8 cellular contexts compared by ENCODE assay signal in the genomic region with DNA sequence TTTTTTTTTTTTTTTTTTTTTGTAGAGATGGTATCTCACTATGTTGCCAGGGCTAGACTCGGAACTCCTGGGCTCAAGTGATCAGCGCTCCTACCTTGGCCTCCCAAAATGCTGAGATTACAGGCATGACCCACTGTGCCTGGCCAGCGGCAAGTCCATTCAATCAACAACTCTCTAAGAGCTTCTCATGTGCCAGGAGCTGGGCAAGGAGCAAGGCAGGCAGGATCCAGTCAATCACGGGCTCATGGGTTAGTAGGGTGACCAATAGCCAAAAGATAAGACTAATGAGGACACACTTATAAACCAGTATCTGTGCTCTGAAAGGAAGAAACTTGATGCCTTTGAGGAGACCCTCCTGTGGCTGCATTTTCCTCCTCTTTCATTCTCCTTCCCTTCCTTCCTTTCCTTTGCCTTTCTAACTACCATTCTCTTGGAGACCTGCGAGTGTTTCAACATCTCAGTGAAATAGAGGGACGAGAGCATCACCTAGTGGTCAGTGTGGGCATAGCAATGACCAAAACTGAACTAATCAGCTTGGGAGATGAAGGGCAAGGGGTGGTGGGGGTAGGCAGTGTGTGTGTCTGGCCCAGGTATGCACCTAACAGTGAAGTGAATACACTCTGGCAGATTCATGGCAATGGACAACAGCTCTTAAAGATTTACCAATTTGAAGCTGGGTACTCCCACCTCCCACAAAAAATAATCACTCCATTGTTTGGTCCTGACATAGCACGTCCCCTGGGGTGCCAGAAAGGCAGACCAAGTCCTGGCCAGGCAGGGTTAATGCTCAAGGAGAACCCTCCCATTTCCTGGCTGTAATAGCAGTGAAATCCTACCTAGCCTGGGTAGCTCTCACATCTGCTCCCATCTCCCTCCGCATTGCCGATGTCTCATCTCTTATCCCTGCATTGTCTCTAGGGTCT. TPM values are rescaled to one million over a fixed set of nuclear protein-coding genes. Genes with fewer than 3 reads are reported as not detected.
DNase-seq lines count a peak whose midpoint lies in the region; ATAC-seq and TF ChIP-seq lines count a peak whose summit lies in the region.

No MANE protein-coding gene starts in this region.

- TF ChIP-seq CTCF in C4-2B (conservative IDR thresholded peaks at IDR 0.05) (peak; percentile 98), endodermal cell (conservative IDR thresholded peaks at IDR 0.05) (peak; percentile 97)

- H3K27me3 ChIP-seq in endodermal cell (ENCODE audit: control insufficient read depth, insufficient read depth, low read length, poor library complexity, severe bottlenecking), result peaks cover 2% of the 10 kb centered on the region

- WGBS in endodermal cell (ENCODE audit: insufficient coverage in 1 of 2, insufficient read length in 1 of 2), 2 experiments, result 54 to 61% methylated on average over 8 to 9 of the region's 9 CpGs

- CTCF ChIA-PET in HEK293T (lab: Yijun Ruan, JAX), result interaction anchor here (0.6 to 2.6 kb wide), 20 partner anchors 9 to 357 kb away, joined by 3 to 24 read pairs (median 4); a partner anchor contains a TSS

- POLR2A ChIA-PET in HEK293T (lab: Yijun Ruan, JAX), result interaction anchor here (0.5 to 3.2 kb wide), 10 partner anchors 8 to 179 kb away, joined by 3 to 15 read pairs (median 4); a partner anchor contains a TSS

- ATAC-seq in GM18870 (IDR thresholded peaks at IDR 0.05; ENCODE audit: unreplicated experiment), result no peak

- H3K9ac ChIP-seq in endodermal cell (ENCODE audit: extremely low read depth, low read length, poor library complexity, severe bottlenecking), result no peak overlapping the region

- H3K27me3 Mint-ChIP-seq in endodermal cell (ENCODE audit: insufficient read depth), result peaks cover 10% of the 10 kb centered on the region

- H3K9me3 Mint-ChIP-seq in endodermal cell, result no peaks in the 10 kb centered on the region

- H3K9me3 ChIP-seq in endodermal cell (ENCODE audit: control insufficient read depth, low read length), result no peaks in the 10 kb centered on the region

- H3K27ac Mint-ChIP-seq in endodermal cell, result peak overlapping the region; percentile 62

- H3K4me3 Mint-ChIP-seq in endodermal cell, result no peak overlapping the region

- no peaks in the 10 kb centered on the region for H3K36me3 ChIP-seq in endodermal cell (ENCODE audit: control insufficient read depth, insufficient read depth, low read length)

- peak; percentile 82 for DNase-seq in HEK293T (ENCODE audit: extremely low spot score)
- peak; percentile 26 to 60 for DNase-seq in NOMO-1 (lab: John Stamatoyannopoulos, UW; ENCODE audit: unreplicated experiment in 2 of 2)
- peak; percentile 46 to 56 for DNase-seq in activated CD8-positive, alpha-beta memory T cell treated with anti-CD3 and anti-CD28 coated beads for 1 hour (ENCODE audit: extremely low read depth in 1 of 2, low read depth in 1 of 2)
- peak; percentile 97 for DNase-seq in endodermal cell
- DNase-seq in mucosa of gallbladder (ENCODE audit: low spot score), result peak; percentile 80
- peak; percentile 46 to 74 for DNase-seq in stimulated activated CD8-positive, alpha-beta memory T cell treated with anti-CD3 and anti-CD28 coated beads, Interleukin-7, amount 100 ng/mL, for 4 hours (ENCODE audit: low read depth in 2 of 2)

- H3K27ac ChIP-seq in C4-2B, result no peak overlapping the region
- no peak overlapping the region for H3K27ac ChIP-seq in endodermal cell (ENCODE audit: low read depth, low read length)

- H3K4me1 ChIP-seq in endodermal cell (ENCODE audit: control insufficient read depth, insufficient read depth, low read length), result peaks cover 10% of the 10 kb centered on the region

- no peaks in the 10 kb centered on the region for H3K36me3 Mint-ChIP-seq in endodermal cell (ENCODE audit: low read depth)

- no peak overlapping the region for H3K4me3 ChIP-seq in endodermal cell (ENCODE audit: low read length)

- H3K4me1 Mint-ChIP-seq in endodermal cell, result peaks cover 26% of the 10 kb centered on the region

TF ChIP-seq in HEK293T, 16 proteins besides CTCF, POLR2A, EP300 and RAD21:
- TF ChIP-seq FOXK2 (IDR thresholded peaks at IDR 0.05) (no peak), BHLHE40 (IDR thresholded peaks at IDR 0.05; ENCODE audit: borderline replicate concordance) (no peak), ARNT (IDR thresholded peaks at IDR 0.05) (no peak)

RNA-seq across cellular contexts. Expression of a gene that starts 6.2 kb away (rescaled TPM):
- total RNA-seq in endodermal cell (1 to 10 TPM; 4.6 to 9.9 TPM), mucosa of gallbladder (24.1 TPM)
- polyA plus RNA-seq in endodermal cell (2013, experiment 1 of 2), result 5.6 TPM
- 4.5 TPM for polyA plus RNA-seq in endodermal cell (2013, experiment 2 of 2)

RNA-seq across cellular contexts. Expression of a gene that starts 12.5 kb away (rescaled TPM):
- total RNA-seq in endodermal cell (100 to 1,000 TPM; 243 to 279 TPM), mucosa of gallbladder (165 TPM)
- polyA plus RNA-seq in endodermal cell (2013, experiment 1 of 2), result 279 TPM
- 257 TPM for polyA plus RNA-seq in endodermal cell (2013, experiment 2 of 2)

RNA-seq across cellular contexts. Expression of a gene that starts 43.7 kb away (rescaled TPM):
- total RNA-seq in endodermal cell, result 100 to 1,000 TPM; 109 to 112 TPM
- 75.1 TPM for polyA plus RNA-seq in endodermal cell (2013, experiment 1 of 2)
- polyA plus RNA-seq in endodermal cell (2013, experiment 2 of 2), result 64.5 TPM
- 80.4 TPM for total RNA-seq in mucosa of gallbladder

RNA-seq across cellular contexts. Expression of a gene that starts 45.0 kb away (rescaled TPM):
- total RNA-seq in endodermal cell (10 to 100 TPM; 21.9 to 33.5 TPM), mucosa of gallbladder (57.2 TPM)
- polyA plus RNA-seq in endodermal cell (2013, experiment 1 of 2), result 19.6 TPM
- polyA plus RNA-seq in endodermal cell (2013, experiment 2 of 2), result 13.5 TPM

Comparison
In these comparisons a context has a peak if more than half of its experiments do, and no peak if none do; other contexts are left out.
1. DNase-seq: peak in every context shown above with its lines; median percentile 97 in endodermal cell; 82 in HEK293T; 80 in mucosa of gallbladder; 60 in stimulated activated CD8-positive, alpha-beta memory T cell treated with anti-CD3 and anti-CD28 coated beads, Interleukin-7, amount 100 ng/mL, for 4 hours; 51 in activated CD8-positive, alpha-beta memory T cell treated with anti-CD3 and anti-CD28 coated beads for 1 hour; 43 in NOMO-1.